Comparison of ENCODE assay signal across 1 cellular context in genomic region chr4:183610033-183610432, GRCh38.
TF ChIP-seq lines count a peak whose summit lies in the region.

No MANE protein-coding gene starts in this region.

TF ChIP-seq in H1, 55 proteins besides CTCF, POLR2A, EP300 and RAD21 (continued from another document):
- peak; percentile 78 for TF ChIP-seq USF2 (IDR thresholded peaks at IDR 0.05; ENCODE audit: low read length)
- no peak for TF ChIP-seq CHD7 (IDR thresholded peaks at IDR 0.05; ENCODE audit: insufficient replicate concordance, low read length)
